Comparison of ENCODE assay signal across 11 cellular contexts in genomic region chrX:78979789-78980464, GRCh38. TPM values are rescaled to one million over a fixed set of nuclear protein-coding genes. Genes with fewer than 3 reads are reported as not detected.
A peak's percentile ranks its signal among the peaks of the same experiment; 100 is the strongest.
DNase-seq lines count a peak whose midpoint lies in the region; ATAC-seq, FAIRE-seq and TF ChIP-seq lines count a peak whose summit lies in the region.
"Had no signal": no experiment of that assay in that cellular context is flagged by ENCODE, and none has a peak within 500 bp of the region (broad histone marks: within the 10 kb centered on the region; RNA-seq: fewer than 3 reads in every experiment).

No MANE protein-coding gene starts in this region.

- H3K27me3 ChIP-seq in SK-N-SH (ENCODE audit: insufficient read depth) (no peaks in the 10 kb centered on the region), HepG2 (ENCODE audit: control insufficient read depth in 1 of 2, insufficient read depth in 2 of 2, low read length in 2 of 2) (no peaks in the 10 kb centered on the region)

- H3K79me2 ChIP-seq in SK-N-SH (ENCODE audit: insufficient read depth) (no peaks in the 10 kb centered on the region), HepG2 (ENCODE audit: insufficient read depth, low read length) (no peaks in the 10 kb centered on the region)

- H3K4me1 ChIP-seq in SK-N-SH (ENCODE audit: control insufficient read depth in 1 of 2, insufficient read depth in 2 of 2, low read depth in 1 of 2, low read length in 1 of 2) (no peaks in the 10 kb centered on the region), HepG2 (ENCODE audit: insufficient read depth, low read length) (no peaks in the 10 kb centered on the region)
- H3K4me1 ChIP-seq: A549 had no signal

- peak; percentile 67 to 73 for ATAC-seq in activated CD4-positive, CD25-positive, alpha-beta regulatory T cell treated with anti-CD3 and anti-CD28 coated beads, Interleukin-2, amount 50 U/mL, for 24 hours
- ATAC-seq in GM21825 (IDR thresholded peaks at IDR 0.05; ENCODE audit: unreplicated experiment) (peak; percentile 98), HepG2 (no peak)
- ATAC-seq: A549; naive thymus-derived CD8-positive, alpha-beta T cell had no signal

- no peaks in the 10 kb centered on the region for H3K9me3 ChIP-seq in SK-N-SH
- 0 out of 2 replicates have a peak, but pooled peaks cover 6% of the 10 kb centered on the region for H3K9me3 ChIP-seq in HepG2 (ENCODE audit: low read length)
- H3K9me3 ChIP-seq: A549 had no signal

- CTCF ChIA-PET in SK-N-SH (lab: Yijun Ruan, JAX) = no interaction called here
- CTCF ChIA-PET in HepG2 (lab: Yijun Ruan, JAX; ENCODE audit: low intra/inter-chr PET ratio, low total read pairs) = no interaction called here

- TF ChIP-seq EP300 in SK-N-SH (IDR thresholded peaks at IDR 0.05; ENCODE audit: borderline replicate concordance in 1 of 2, low read depth in 1 of 2, low read length in 1 of 2) (no peak), HepG2 (IDR thresholded peaks at IDR 0.05; ENCODE audit: low read depth in 2 of 2, low read length in 2 of 2) (no peak), HepG2 (CRISPR knock-in tag; IDR thresholded peaks at IDR 0.05; ENCODE audit: borderline replicate concordance) (no peak)

- no peaks in the 10 kb centered on the region for H3K9me2 ChIP-seq in SK-N-SH

- no peaks in the 10 kb centered on the region for H3K36me3 ChIP-seq in SK-N-SH (replicated peaks in 1 of 2; ENCODE audit: control insufficient read depth in 1 of 2, insufficient read depth in 2 of 2, low read length in 1 of 2)
- H3K36me3 ChIP-seq in HepG2 (replicated peaks in 1 of 2; ENCODE audit: control insufficient read depth in 1 of 2, insufficient read depth in 2 of 2, low read length in 2 of 2) = no peaks in the 10 kb centered on the region

- intact Hi-C loops in HepG2 (cut with micrococcal nuclease; ENCODE audit: unreplicated experiment) = no loop called here

- FAIRE-seq in HTR-8/SVneo (lab: Jason Lieb, UNC) (peak; percentile 44), HepG2 (lab: Jason Lieb, UNC) (no peak)
- FAIRE-seq: endothelial cell of umbilical vein had no signal

- no peak for TF ChIP-seq CTCF in foreskin fibroblast (IDR thresholded peaks at IDR 0.05; ENCODE audit: low read depth, low read length)
- TF ChIP-seq CTCF in SK-N-SH (IDR thresholded peaks at IDR 0.05) = no peak
- TF ChIP-seq CTCF in HepG2 (CRISPR knock-in tag; IDR thresholded peaks at IDR 0.05) = no peak

- no peak overlapping the region for H3K4me2 ChIP-seq in SK-N-SH
- H3K4me2 ChIP-seq in HepG2 (ENCODE audit: low read depth, low read length) = no peak overlapping the region
- H3K4me2 ChIP-seq: A549 had no signal

- in situ Hi-C loops in HepG2 (cut with HindIII; ENCODE audit: extremely low pct_ligation_motif_present, low pct_unique_long_range_greater_than_20kb) = no loop called here

- no peak overlapping the region for H2AFZ ChIP-seq in SK-N-SH (ENCODE audit: low read depth)
- H2AFZ ChIP-seq in HepG2 (ENCODE audit: low read length) = no peak overlapping the region

- POLR2A ChIA-PET in SK-N-SH (lab: Yijun Ruan, JAX) (no interaction called here), HepG2 (lab: Yijun Ruan, JAX) (no interaction called here)

- H3K27ac ChIP-seq in SK-N-SH (ENCODE audit: low read depth in 2 of 2, low read length in 1 of 2) = no peak overlapping the region
- no peak overlapping the region for H3K27ac ChIP-seq in HepG2 (ENCODE audit: extremely low read length, insufficient read depth, low read length)
- H3K27ac ChIP-seq: A549 had no signal

- H4K20me1 ChIP-seq in SK-N-SH (ENCODE audit: insufficient read depth) (no peaks in the 10 kb centered on the region), HepG2 (ENCODE audit: insufficient read depth, low read length) (no peaks in the 10 kb centered on the region)

- no peak for TF ChIP-seq POLR2A in HepG2 (IDR thresholded peaks at IDR 0.05; ENCODE audit: insufficient read depth in 1 of 2, low read depth in 2 of 2, low read length in 2 of 2)

- TF ChIP-seq RAD21 in SK-N-SH (IDR thresholded peaks at IDR 0.05; ENCODE audit: low read length) (no peak), HepG2 (CRISPR knock-in tag; IDR thresholded peaks at IDR 0.05) (no peak)

- DNase-seq in activated CD4-positive, CD25-positive, alpha-beta regulatory T cell treated with anti-CD3 and anti-CD28 coated beads, Interleukin-2, amount 50 U/mL, for 72 hours = no peak
- DNase-seq in HTR-8/SVneo (ENCODE audit: insufficient read length, low spot score) (no peak), foreskin fibroblast (peak; percentile 13 to 49), SK-N-SH (no peak), HepG2 (ENCODE audit: low spot score) (no peak), SIG-M5 treated with dmso at 0.1 percent for 504 hours (lab: John Stamatoyannopoulos, UW; ENCODE audit: unreplicated experiment) (no peak)
- DNase-seq: naive thymus-derived CD8-positive, alpha-beta T cell had no signal

- H3F3A ChIP-seq in SK-N-SH (replicated peaks; ENCODE audit: insufficient read depth) = no peaks in the 10 kb centered on the region

- H3K9ac ChIP-seq in SK-N-SH = no peak overlapping the region
- H3K9ac ChIP-seq in HepG2 (ENCODE audit: insufficient read depth, low read depth, low read length) = no peak overlapping the region

- no peak overlapping the region for H3K4me3 ChIP-seq in foreskin fibroblast (ENCODE audit: low read depth in 1 of 2, low read length in 2 of 2)
- no peak overlapping the region for H3K4me3 ChIP-seq in SK-N-SH (ENCODE audit: low read depth in 2 of 2, low read length in 1 of 2)
- H3K4me3 ChIP-seq in HepG2 (replicated peaks in 1 of 3; ENCODE audit: insufficient read depth in 1 of 3, low read depth in 2 of 3, low read length in 3 of 3) = no peak overlapping the region
- H3K4me3 ChIP-seq: A549 had no signal

- no TSS peak for BruUV-seq in HepG2 (replicated peaks; lab: Mats Ljungman, UMichigan)

- WGBS in SK-N-SH (ENCODE audit: low lambda C conversion rate) = 2% methylated on average over 4 of the region's 4 CpGs
- 20% methylated on average over 4 of the region's 4 CpGs for WGBS in HepG2 (ENCODE audit: low lambda C conversion rate)

TF ChIP-seq in SK-N-SH, 30 proteins besides CTCF, POLR2A, EP300 and RAD21 (continues in another document):
- no peak for TF ChIP-seq SMC3 (IDR thresholded peaks at IDR 0.05; ENCODE audit: low read depth, low read length)
- no peak for TF ChIP-seq RFX5 (IDR thresholded peaks at IDR 0.05; ENCODE audit: low read length)
- no peak for TF ChIP-seq MEF2A (IDR thresholded peaks at IDR 0.05; ENCODE audit: borderline replicate concordance, low read depth)
- TF ChIP-seq USF2 (IDR thresholded peaks at IDR 0.05; ENCODE audit: borderline replicate concordance, low read depth, low read length) = no peak

TF ChIP-seq in HepG2, 621 proteins besides CTCF, POLR2A, EP300 and RAD21 (continues in another document):
- TF ChIP-seq ZBTB44 (CRISPR knock-in tag; IDR thresholded peaks at IDR 0.05) = no peak

RNA-seq across cellular contexts. Expression of gene P2RY10, which starts 34.7 kb away (rescaled TPM):
- not detected in 2 replicates for polyA plus RNA-seq in SK-N-SH (2012; rRNA removed)
- polyA plus RNA-seq in SK-N-SH (2012; cell fraction: cytosol; rRNA removed) = not detected in 2 replicates
- polyA plus RNA-seq in SK-N-SH (2012; cell fraction: nucleus; rRNA removed) = not detected in 2 replicates
- not detected in 2 replicates for total RNA-seq in HepG2 (2016; rRNA removed; fragmentation: Illumina TruSeq; extraction: Trizol)
- total RNA-seq in HepG2 (2016; cell fraction: cytosol; rRNA removed; fragmentation: Illumina TruSeq; extraction: Trizol; ENCODE audit: low read depth) = not detected in 2 replicates
- total RNA-seq in HepG2 (2016; cell fraction: insoluble cytoplasmic fraction; rRNA removed; fragmentation: Illumina TruSeq; extraction: Trizol) = not detected in 2 replicates
- total RNA-seq in HepG2 (2016; cell fraction: membrane; rRNA removed; fragmentation: Illumina TruSeq; extraction: Trizol) = not detected in 2 replicates
- not detected in 2 replicates for total RNA-seq in HepG2 (2016; cell fraction: nucleus; rRNA removed; fragmentation: Illumina TruSeq; extraction: Trizol)
- polyA plus RNA-seq in HepG2 (2011; rRNA removed) = not detected in 2 replicates
- not detected in 2 replicates for polyA plus RNA-seq in HepG2 (2011; cell fraction: cytosol; rRNA removed)
- not detected in 2 replicates for polyA plus RNA-seq in HepG2 (2011; cell fraction: nucleus; rRNA removed)
- not detected in 2 replicates for polyA plus RNA-seq in HepG2 (2012)
- polyA plus RNA-seq in HepG2 (2016; cell fraction: cytosol; fragmentation: Illumina TruSeq; extraction: Trizol; ENCODE audit: low read depth) = not detected in 2 replicates
- polyA plus RNA-seq in HepG2 (2016; cell fraction: insoluble cytoplasmic fraction; fragmentation: Illumina TruSeq; extraction: Trizol; ENCODE audit: low read depth) = not detected in 2 replicates
- polyA plus RNA-seq in HepG2 (2016; cell fraction: membrane; fragmentation: Illumina TruSeq; extraction: Trizol; ENCODE audit: low read depth) = not detected in 2 replicates
- not detected in 2 replicates for polyA plus RNA-seq in HepG2 (2016; cell fraction: nucleus; fragmentation: Illumina TruSeq; extraction: Trizol; ENCODE audit: insufficient read depth, low read depth)
- 0.49 TPM in 1 of 2 replicates, not detected in the other for polyA minus RNA-seq in HepG2 (2011; rRNA and poly(A)+ RNA removed; ENCODE audit: low replicate concordance)
- polyA minus RNA-seq in HepG2 (2011; cell fraction: cytosol; rRNA and poly(A)+ RNA removed) = not detected in 2 replicates
- polyA minus RNA-seq in HepG2 (2011; cell fraction: nucleus; rRNA and poly(A)+ RNA removed) = not detected in 2 replicates
- total RNA-seq: endothelial cell of umbilical vein had no signal
- polyA plus RNA-seq: A549, endothelial cell of umbilical vein had no signal

Comparison
In these comparisons a context has a peak if more than half of its experiments do, and no peak if none do; other contexts are left out.
1. DNase-seq: peak in foreskin fibroblast (2 of 2); none in activated CD4-positive, CD25-positive, alpha-beta regulatory T cell treated with anti-CD3 and anti-CD28 coated beads, Interleukin-2, amount 50 U/mL, for 72 hours (single experiment), HTR-8/SVneo (single experiment), SK-N-SH (single experiment), HepG2 (single experiment) and SIG-M5 treated with dmso at 0.1 percent for 504 hours (single experiment).